Comparison of ENCODE assay signal across 23 cellular contexts in the genomic region with DNA sequence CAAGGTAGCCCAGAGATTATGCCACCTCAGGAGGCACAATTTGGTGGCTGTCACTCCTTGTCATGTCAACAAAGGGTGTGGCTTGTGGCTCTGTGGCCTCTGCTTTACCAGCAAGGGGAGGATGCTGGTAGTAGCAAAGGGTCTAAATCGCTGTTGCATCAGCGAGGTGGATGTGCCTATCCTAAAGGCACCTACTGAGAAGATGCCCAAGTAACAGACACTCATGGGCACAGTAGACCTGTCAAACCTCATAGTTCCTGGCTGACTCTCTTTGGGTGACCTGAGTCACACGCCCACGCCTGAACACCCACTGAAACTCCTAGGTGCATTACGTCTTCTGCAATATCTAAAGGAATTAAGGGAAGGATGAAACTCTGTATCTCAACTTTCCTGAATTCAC.
A peak's percentile ranks its signal among the peaks of the same experiment; 100 is the strongest.
DNase-seq lines count a peak whose midpoint lies in the region; ATAC-seq and TF ChIP-seq lines count a peak whose summit lies in the region.
"Had no signal": no experiment of that assay in that cellular context is flagged by ENCODE, and none has a peak within 500 bp of the region (broad histone marks: within the 10 kb centered on the region; RNA-seq: fewer than 3 reads in every experiment).

No MANE protein-coding gene starts in this region.

- H3K4me1 Mint-ChIP-seq in activated CD4-positive, alpha-beta T cell treated with anti-CD3 and anti-CD28 coated beads for 36 hours: peaks cover 55% of the 10 kb centered on the region
- peaks cover 35% of the 10 kb centered on the region for H3K4me1 Mint-ChIP-seq in activated CD4-positive, alpha-beta T cell treated with anti-CD3 and anti-CD28 coated beads, Interleukin-2, amount 10 ng/mL, durations not matched to agents 24 days and 14 days

- DNase-seq in activated CD4-positive, alpha-beta T cell treated with anti-CD3 and anti-CD28 coated beads for 36 hours: peak; percentile 17
- DNase-seq in activated CD4-positive, alpha-beta T cell treated with anti-CD3 and anti-CD28 coated beads, Interleukin-2, amount 10 ng/mL, durations not matched to agents 24 days and 14 days: no peak
- DNase-seq in stimulated activated CD4-positive, alpha-beta T cell treated with anti-CD3 and anti-CD28 coated beads, Interleukin-15, amount 100 ng/mL, for 24 hours: peak; percentile 24
- no peak for DNase-seq in stimulated activated CD4-positive, alpha-beta T cell treated with anti-CD3 and anti-CD28 coated beads, Interleukin-4, amount 100 ng/mL, for 24 hours
- DNase-seq in islet precursor cell (peak; percentile 14), NCI-H82 treated with DMSO at 0.1 percent for 48 hours (lab: John Stamatoyannopoulos, UW; ENCODE audit: unreplicated experiment) (no peak), KBM-7 (no peak), body of pancreas (no peak)
- DNase-seq: 8988T, BE2C, Caco-2, H7, HFFc6, MV-4-11, NCI-H1417, NCI-H187, NCI-H2107, NCI-H510A treated with DMSO at 0.1 percent for 48 hours, NCI-H774, PC-3 had no signal

- no peak overlapping the region for H3K4me3 ChIP-seq in body of pancreas

- intact Hi-C loops in activated CD4-positive, alpha-beta T cell treated with anti-CD3 and anti-CD28 coated beads for 36 hours (cut with DNase I, micrococcal nuclease): no loop called here
- intact Hi-C loops in activated CD4-positive, alpha-beta T cell treated with anti-CD3 and anti-CD28 coated beads, Interleukin-2, amount 10 ng/mL, durations not matched to agents 24 days and 14 days (cut with micrococcal nuclease): no loop called here
- intact Hi-C loops in body of pancreas (cut with DNase I): no loop called here

- no peaks in the 10 kb centered on the region for H3K36me3 ChIP-seq in body of pancreas (replicated peaks in 1 of 2; ENCODE audit: insufficient read depth in 1 of 2, low read depth in 2 of 2)
- H3K36me3 ChIP-seq: BE2C had no signal

- no peaks in the 10 kb centered on the region for H3K4me1 ChIP-seq in body of pancreas
- H3K4me1 ChIP-seq: BE2C, Caco-2 had no signal

- 66 to 85% methylated on average over 4 to 5 of the region's 5 CpGs for WGBS in body of pancreas, 2 donors

- H3K27me3 ChIP-seq in body of pancreas: no peaks in the 10 kb centered on the region
- H3K27me3 ChIP-seq: BE2C had no signal

- no peak for TF ChIP-seq CTCF in body of pancreas (IDR thresholded peaks at IDR 0.05)

- no peak overlapping the region for H3K27ac ChIP-seq in body of pancreas
- H3K27ac ChIP-seq: KMS-11, RWPE1 had no signal

- no peaks in the 10 kb centered on the region for H3K9me3 Mint-ChIP-seq in activated CD4-positive, alpha-beta T cell treated with anti-CD3 and anti-CD28 coated beads for 36 hours (ENCODE audit: low read depth)
- no peaks in the 10 kb centered on the region for H3K9me3 Mint-ChIP-seq in activated CD4-positive, alpha-beta T cell treated with anti-CD3 and anti-CD28 coated beads, Interleukin-2, amount 10 ng/mL, durations not matched to agents 24 days and 14 days

- in situ Hi-C loops in KBM-7 (cut with MboI; ENCODE audit: low pct_unique_long_range_greater_than_20kb, low sequenced_read_pairs): no loop called here

- H3K4me3 Mint-ChIP-seq in activated CD4-positive, alpha-beta T cell treated with anti-CD3 and anti-CD28 coated beads for 36 hours: no peak overlapping the region
- no peak overlapping the region for H3K4me3 Mint-ChIP-seq in activated CD4-positive, alpha-beta T cell treated with anti-CD3 and anti-CD28 coated beads, Interleukin-2, amount 10 ng/mL, durations not matched to agents 24 days and 14 days
- H3K4me3 Mint-ChIP-seq: CD4-positive, CD25-positive, alpha-beta regulatory T cell; HFFc6 had no signal

- H3K27ac Mint-ChIP-seq in activated CD4-positive, alpha-beta T cell treated with anti-CD3 and anti-CD28 coated beads for 36 hours: no peak overlapping the region
- no peak overlapping the region for H3K27ac Mint-ChIP-seq in activated CD4-positive, alpha-beta T cell treated with anti-CD3 and anti-CD28 coated beads, Interleukin-2, amount 10 ng/mL, durations not matched to agents 24 days and 14 days
- H3K27ac Mint-ChIP-seq: HFFc6 had no signal

- POLR2A ChIA-PET in activated CD4-positive, alpha-beta T cell treated with anti-CD3 and anti-CD28 coated beads for 36 hours (lab: Charles Lee): no interaction called here

- no peaks in the 10 kb centered on the region for H3K9me3 ChIP-seq in body of pancreas
- H3K9me3 ChIP-seq: BE2C, Caco-2 had no signal

- no peak for TF ChIP-seq POLR2A in body of pancreas (IDR thresholded peaks at IDR 0.05)

- H3K36me3 Mint-ChIP-seq in activated CD4-positive, alpha-beta T cell treated with anti-CD3 and anti-CD28 coated beads for 36 hours (ENCODE audit: low read depth): peaks cover 5% of the 10 kb centered on the region
- H3K36me3 Mint-ChIP-seq in activated CD4-positive, alpha-beta T cell treated with anti-CD3 and anti-CD28 coated beads, Interleukin-2, amount 10 ng/mL, durations not matched to agents 24 days and 14 days (ENCODE audit: low read depth): peaks cover 8% of the 10 kb centered on the region

- H3K27me3 Mint-ChIP-seq in activated CD4-positive, alpha-beta T cell treated with anti-CD3 and anti-CD28 coated beads for 36 hours: no peaks in the 10 kb centered on the region
- H3K27me3 Mint-ChIP-seq in activated CD4-positive, alpha-beta T cell treated with anti-CD3 and anti-CD28 coated beads, Interleukin-2, amount 10 ng/mL, durations not matched to agents 24 days and 14 days: no peaks in the 10 kb centered on the region

- CTCF ChIA-PET in activated CD4-positive, alpha-beta T cell treated with anti-CD3 and anti-CD28 coated beads for 36 hours (lab: Charles Lee): interaction anchor here (0.6 kb wide), 1 partner anchor 379 kb away, joined by 3 read pairs; a partner anchor contains a TSS

- peak; percentile 34 for ATAC-seq in activated CD4-positive, alpha-beta T cell treated with anti-CD3 and anti-CD28 coated beads for 36 hours
- ATAC-seq in body of pancreas: no peak
- ATAC-seq: PC-3 had no signal

Comparison
In these comparisons a context has a peak if more than half of its experiments do, and no peak if none do; other contexts are left out.
1. DNase-seq: peak in activated CD4-positive, alpha-beta T cell treated with anti-CD3 and anti-CD28 coated beads for 36 hours (single experiment), stimulated activated CD4-positive, alpha-beta T cell treated with anti-CD3 and anti-CD28 coated beads, Interleukin-15, amount 100 ng/mL, for 24 hours (single experiment) and islet precursor cell (single experiment); none in activated CD4-positive, alpha-beta T cell treated with anti-CD3 and anti-CD28 coated beads, Interleukin-2, amount 10 ng/mL, durations not matched to agents 24 days and 14 days (single experiment), stimulated activated CD4-positive, alpha-beta T cell treated with anti-CD3 and anti-CD28 coated beads, Interleukin-4, amount 100 ng/mL, for 24 hours (single experiment), NCI-H82 treated with DMSO at 0.1 percent for 48 hours (single experiment), KBM-7 (single experiment) and body of pancreas (0 of 4).